In genomic region chr10:23604613-23605012, GRCh38 we compare ENCODE assay signal across 26 cellular contexts.
"Had no signal": no experiment of that assay in that cellular context is flagged by ENCODE, and none has a peak within 500 bp of the region (broad histone marks: within the 10 kb centered on the region; RNA-seq: fewer than 3 reads in every experiment).

No MANE protein-coding gene starts in this region.

- H3K4me3 ChIP-seq: heart left ventricle, left ventricle myocardium inferior, mucosa of descending colon, psoas muscle, sigmoid colon, spleen, tibial nerve, uterus had no signal

- H3K9me3 ChIP-seq: left ventricle myocardium inferior, mucosa of descending colon, psoas muscle, sigmoid colon, spleen, tibial nerve, uterus had no signal

- H3K27me3 ChIP-seq: heart left ventricle, sigmoid colon, spleen, tibial nerve, uterus had no signal

- DNase-seq: heart left ventricle; hypothalamus; immature natural killer cell; kidney; left colon; left ventricle myocardium inferior; midbrain; mucosa of descending colon; naive thymus-derived CD4-positive, alpha-beta T cell; nucleus accumbens; psoas muscle; retina; right cardiac atrium; sigmoid colon; small intestine; spleen; stimulated activated CD4-positive, alpha-beta T cell treated with anti-CD3 and anti-CD28 coated beads, Interleukin-4, amount 100 ng/mL, for 4 hours; stimulated activated CD8-positive, alpha-beta memory T cell treated with anti-CD3 and anti-CD28 coated beads, Interleukin-4, amount 100 ng/mL, for 48 hours; stimulated activated naive CD4-positive, alpha-beta T cell treated with Interleukin-2 at 50 U/mL for 16 hours; stimulated activated naive CD8-positive, alpha-beta T cell treated with anti-CD3 and anti-CD28 coated beads, Interleukin-15, amount 100 ng/mL, for 72 hours; substantia nigra; uterus had no signal

- H3K27ac ChIP-seq: heart left ventricle, left ventricle myocardium inferior, parathyroid adenoma, psoas muscle, sigmoid colon, spleen, tibial nerve, uterus had no signal

- ATAC-seq: heart left ventricle; left colon; mucosa of descending colon; naive thymus-derived CD4-positive, alpha-beta T cell; natural killer cell treated with Interleukin-12 subunit alpha and Interleukin-12 subunit beta and Interleukin-15 and Interleukin-18, amount 100 ng/mL, for 72 hours; psoas muscle; right cardiac atrium; stimulated activated memory B cell treated with anti-CD40 and anti-IgM and Interleukin-4, amounts not matched to agents 10 μg/mL and 1 μg/mL and 100 μg/mL, for 72 hours; stimulated activated naive CD8-positive, alpha-beta T cell treated with anti-CD3 and anti-CD28 coated beads, Interleukin-15, amount 100 ng/mL, for 72 hours had no signal

- H3K36me3 ChIP-seq: heart left ventricle, left ventricle myocardium inferior, sigmoid colon, spleen, tibial nerve, uterus had no signal

- H3K4me1 ChIP-seq: heart left ventricle, left ventricle myocardium inferior, psoas muscle, sigmoid colon, spleen, tibial nerve, uterus had no signal
